8 cellular contexts compared by ENCODE assay signal in genomic region chr19:17334414-17335409, GRCh38. TPM values are rescaled to one million over a fixed set of nuclear protein-coding genes. Genes with fewer than 3 reads are reported as not detected.
DNase-seq lines count a peak whose midpoint lies in the region; ATAC-seq, FAIRE-seq and TF ChIP-seq lines count a peak whose summit lies in the region.

ANO8 (minus strand) TSS chr19:17334855; CDS start chr19:17334670, 185 bp downstream.

- peak within 1 kb of the TSS; percentile 85 for H3K9ac ChIP-seq in HCT116 (ENCODE audit: low read length)
- peak within 1 kb of the TSS; percentile 75 for H3K9ac ChIP-seq in SU-DHL-6 (ENCODE audit: low read length)

- no peak within 1 kb of the TSS for H2AFZ ChIP-seq in HCT116 (ENCODE audit: low read depth, low read length, poor library complexity, severe bottlenecking)
- H2AFZ ChIP-seq in SU-DHL-6 (ENCODE audit: low read depth, low read length, severe bottlenecking), result peak within 1 kb of the TSS; percentile 86

- peaks cover 32 to 53% of the 10 kb centered on the region in 2 experiments for H3K4me1 ChIP-seq in HCT116 (ENCODE audit: control insufficient read depth in 1 of 2, insufficient read depth in 2 of 2, low read length in 2 of 2)
- H3K4me1 ChIP-seq in pancreas, result peaks cover 0 to 16% (median 15%) of the 10 kb centered on the region in 3 donors
- peaks cover 22 to 32% of the 10 kb centered on the region in 2 donors for H3K4me1 ChIP-seq in thyroid gland

- H3K4me3 ChIP-seq in HCT116 (replicated peaks in 1 of 2; ENCODE audit: low read depth in 1 of 2, low read length in 2 of 2) (peak within 1 kb of the TSS; percentile 72 to 99), SU-DHL-6 (ENCODE audit: insufficient read depth, low read length, poor library complexity, severe bottlenecking) (peak within 1 kb of the TSS; percentile 73), pancreas (peak within 1 kb of the TSS; percentile 75 to 85 (median 78)), thyroid gland (replicated peaks in 1 of 3) (peak within 1 kb of the TSS; percentile 28 to 91 (median 60))

- intact Hi-C loops in HCT116 (cut with micrococcal nuclease), result no loop called here
- intact Hi-C loops in Right ventricle myocardium superior (cut with DNase I), result no loop called here
- intact Hi-C loops in pancreas (cut with DNase I), result no loop called here
- intact Hi-C loops in thyroid gland (cut with DNase I), result no loop called here

- TF ChIP-seq POLR2A in HCT116 (IDR thresholded peaks at IDR 0.05; ENCODE audit: borderline replicate concordance, extremely low read depth, insufficient read depth, insufficient read length) (peak; percentile 21), thyroid gland (IDR thresholded peaks at IDR 0.05) (peak in 1 of 2 donors; percentile 61)

- H3K27ac ChIP-seq in HCT116 (ENCODE audit: low read depth, low read length) (peak within 1 kb of the TSS; percentile 93), SU-DHL-6 (ENCODE audit: low read depth, low read length) (0 out of 2 replicates have a peak within 1 kb of the TSS, but pooled peaks have one; percentile 30), pancreas (peak within 1 kb of the TSS in 3 of 4 donors; percentile 45 to 54 (median 50)), thyroid gland (peak within 1 kb of the TSS in 2 of 3 donors; percentile 40 to 69)

- TF ChIP-seq RAD21 in HCT116 (IDR thresholded peaks at IDR 0.05; ENCODE audit: low read depth), result no peak

- RAD21 ChIA-PET in HCT116 (lab: Charles Lee; ENCODE audit: low non-redundant PET in 1 of 2, low total read pairs in 2 of 2, uncharacterized antibody in 2 of 2, unreplicated experiment in 2 of 2), result interaction anchor here in 1 of 2 experiments (1.0 kb wide), 1 partner anchor 26 kb away, joined by 3 read pairs; the partner anchor contains the start of gene DDA1

- H3K9me2 ChIP-seq in HCT116 (ENCODE audit: insufficient read depth), result no peaks in the 10 kb centered on the region
- H3K9me2 ChIP-seq in SU-DHL-6 (replicated peaks; ENCODE audit: insufficient read depth, low read length), result no peaks in the 10 kb centered on the region

- TF ChIP-seq CTCF in HCT116 (IDR thresholded peaks at IDR 0.05 in 2 of 3, conservative IDR thresholded peaks at IDR 0.05 in 1 of 3; ENCODE audit: borderline replicate concordance in 1 of 3, insufficient read depth in 1 of 3, low read depth in 2 of 3, low read length in 2 of 3) (no peak), SU-DHL-6 (IDR thresholded peaks at IDR 0.05; ENCODE audit: insufficient read depth, low read length, poor library complexity, severe bottlenecking) (no peak), pancreas (IDR thresholded peaks at IDR 0.05) (no peak), thyroid gland (IDR thresholded peaks at IDR 0.05) (no peak)

- H3K27me3 ChIP-seq in HCT116 (ENCODE audit: insufficient read depth, low read length) (no peaks in the 10 kb centered on the region), SU-DHL-6 (ENCODE audit: low read length) (no peaks in the 10 kb centered on the region), pancreas (no peaks in the 10 kb centered on the region), thyroid gland (no peaks in the 10 kb centered on the region)

- no peaks in the 10 kb centered on the region for H3K9me3 ChIP-seq in HCT116 (ENCODE audit: control insufficient read depth in 1 of 2, insufficient read depth in 1 of 2, low read depth in 1 of 2, low read length in 2 of 2)
- H3K9me3 ChIP-seq in SU-DHL-6 (ENCODE audit: insufficient read depth, low read length), result no peaks in the 10 kb centered on the region
- no peaks in the 10 kb centered on the region for H3K9me3 ChIP-seq in pancreas
- no peaks in the 10 kb centered on the region for H3K9me3 ChIP-seq in thyroid gland

- H4K20me1 ChIP-seq in HCT116 (ENCODE audit: insufficient read depth) (no peaks in the 10 kb centered on the region), SU-DHL-6 (ENCODE audit: low read depth, low read length) (no peaks in the 10 kb centered on the region)

- peak; percentile 94 for DNase-seq in DMS153 (lab: John Stamatoyannopoulos, UW)
- peak; percentile 99 for DNase-seq in HCT116 (ENCODE audit: low read depth, low spot score)
- peak; percentile 72 for DNase-seq in NCI-H1417 treated with DMSO at 0.1 percent for 48 hours (lab: John Stamatoyannopoulos, UW)
- DNase-seq in activated naive CD8-positive, alpha-beta T cell treated with anti-CD3 and anti-CD28 coated beads, Interleukin-2, amount 50 U/mL, for 16 hours (ENCODE audit: low read depth, low spot score), result peak; percentile 88
- peak; percentile 97 for DNase-seq in Right ventricle myocardium superior
- DNase-seq in pancreas, result peak; percentile 91 to 97 (median 94)
- peak; percentile 90 to 95 for DNase-seq in thyroid gland

- WGBS in pancreas, 2 donors, result 2% methylated on average over 79 to 86 of the region's 86 CpGs
- WGBS in thyroid gland, 2 donors, result 4 to 5% methylated on average over 27 to 32 of the region's 86 CpGs

- POLR2A ChIA-PET in HCT116 (lab: Charles Lee), result interaction anchor here (1.1 to 4.1 kb wide), 4 partner anchors 12 to 525 kb away, joined by 4 to 39 read pairs (median 9); partner anchors contain the start of genes DDA1 and RPL18A

- peak; percentile 55 for ATAC-seq in HCT116
- peak; percentile 85 for ATAC-seq in Right ventricle myocardium superior (ENCODE audit: poor library complexity)
- peak; percentile 76 to 82 (median 78) for ATAC-seq in pancreas

- no TSS peak for BruUV-seq in HCT116 (replicated peaks; lab: Mats Ljungman, UMichigan)

- H3K79me2 ChIP-seq in HCT116 (ENCODE audit: insufficient read depth, low read length) (peaks cover 21% of the 10 kb centered on the region), SU-DHL-6 (ENCODE audit: insufficient read depth, low read length) (peaks cover 14% of the 10 kb centered on the region; the same call in 1 of the 2 replicates)

- no peaks in the 10 kb centered on the region; a peak in 1 of 4 replicates for H3K36me3 ChIP-seq in HCT116 (ENCODE audit: control insufficient read depth in 1 of 2, insufficient read depth in 2 of 2, low read length in 2 of 2)
- H3K36me3 ChIP-seq in SU-DHL-6 (ENCODE audit: low read length), result no peaks in the 10 kb centered on the region
- no peaks in the 10 kb centered on the region for H3K36me3 ChIP-seq in pancreas
- no peaks in the 10 kb centered on the region for H3K36me3 ChIP-seq in thyroid gland

- peak within 1 kb of the TSS; percentile 97 for H3K4me2 ChIP-seq in HCT116 (ENCODE audit: low read length)
- H3K4me2 ChIP-seq in SU-DHL-6 (ENCODE audit: low read depth, low read length, poor library complexity, severe bottlenecking), result peak within 1 kb of the TSS; percentile 87

- FAIRE-seq in pancreas (lab: Jason Lieb, UNC), result no peak

- H3F3A ChIP-seq in SU-DHL-6 (ENCODE audit: insufficient read depth), result 0 out of 2 replicates have a peak, but pooled peaks cover 3% of the 10 kb centered on the region

- CTCF ChIA-PET in HCT116 (lab: Charles Lee), result interaction anchor here (0.7 to 2.2 kb wide), 6 partner anchors 13 to 42 kb away, joined by 4 to 5 read pairs (median 5); partner anchors contain the start of genes DDA1 and MRPL34

TF ChIP-seq in HCT116, 20 proteins besides CTCF, POLR2A, EP300 and RAD21 (continues in another document):
- TF ChIP-seq ZFX (IDR thresholded peaks at IDR 0.05), result peak; percentile 77
- TF ChIP-seq REST (IDR thresholded peaks at IDR 0.05; ENCODE audit: low read depth), result no peak
- TF ChIP-seq CEBPB (IDR thresholded peaks at IDR 0.05; ENCODE audit: low read depth), result no peak
- TF ChIP-seq ZNF274 (IDR thresholded peaks at IDR 0.05; ENCODE audit: low read depth, low read length), result no peak
- TF ChIP-seq SIN3A (IDR thresholded peaks at IDR 0.05; ENCODE audit: low read depth), result peak; percentile 66; the same call in 1 of the 2 replicates
- no peak for TF ChIP-seq JUND (IDR thresholded peaks at IDR 0.05)
- peak; percentile 95 for TF ChIP-seq SP1 (IDR thresholded peaks at IDR 0.05; ENCODE audit: low read depth)
- peak; percentile 87 for TF ChIP-seq MAX (IDR thresholded peaks at IDR 0.05)
- no peak for TF ChIP-seq FOSL1 (IDR thresholded peaks at IDR 0.05; ENCODE audit: low read depth)
- no peak for TF ChIP-seq EZH2 (IDR thresholded peaks at IDR 0.05)
- TF ChIP-seq EZH2phosphoT487 (IDR thresholded peaks at IDR 0.05; ENCODE audit: borderline replicate concordance), result no peak
- TF ChIP-seq YY1 (IDR thresholded peaks at IDR 0.05; ENCODE audit: extremely low read depth, insufficient replicate concordance, low read depth, low read length), result no peak
- peak; percentile 74 for TF ChIP-seq TCF7L2 (IDR thresholded peaks at IDR 0.05; ENCODE audit: borderline replicate concordance, extremely low read depth, insufficient read depth, insufficient read length)

RNA-seq across cellular contexts. Expression of gene ANO8, which starts in this region (rescaled TPM):
- total RNA-seq in HCT116 (2021; ENCODE audit: unreplicated experiment) (22.9 TPM), Right ventricle myocardium superior (8.3 TPM), pancreas (10 to 100 TPM in 1 of 6 donors, 1 to 10 TPM in 5; 4.9 to 10.2 (median 5.4) TPM), thyroid gland (10 to 100 TPM in 1 of 4 donors, 1 to 10 TPM in 3; 5.0 to 10.9 (median 5.9) TPM)
- 14.9 and 16.5 TPM in 2 replicates for polyA plus RNA-seq in HCT116 (2012)
- polyA plus RNA-seq in pancreas, result 10 to 100 TPM in 1 of 2 donors, 1 to 10 TPM in 1; 7.1 to 19.0 TPM

Comparison
In these comparisons a context has a peak if more than half of its experiments do, and no peak if none do; other contexts are left out.
1. Peak in every context shown above with its lines: DNase-seq, ATAC-seq, H3K4me3 ChIP-seq and H3K27ac ChIP-seq.
2. H3K27ac ChIP-seq: peak in every context shown above with its lines; median percentile 93 in HCT116; 54 in thyroid gland; 50 in pancreas; 30 in SU-DHL-6.